8 cellular contexts compared by ENCODE assay signal in the genomic region with DNA sequence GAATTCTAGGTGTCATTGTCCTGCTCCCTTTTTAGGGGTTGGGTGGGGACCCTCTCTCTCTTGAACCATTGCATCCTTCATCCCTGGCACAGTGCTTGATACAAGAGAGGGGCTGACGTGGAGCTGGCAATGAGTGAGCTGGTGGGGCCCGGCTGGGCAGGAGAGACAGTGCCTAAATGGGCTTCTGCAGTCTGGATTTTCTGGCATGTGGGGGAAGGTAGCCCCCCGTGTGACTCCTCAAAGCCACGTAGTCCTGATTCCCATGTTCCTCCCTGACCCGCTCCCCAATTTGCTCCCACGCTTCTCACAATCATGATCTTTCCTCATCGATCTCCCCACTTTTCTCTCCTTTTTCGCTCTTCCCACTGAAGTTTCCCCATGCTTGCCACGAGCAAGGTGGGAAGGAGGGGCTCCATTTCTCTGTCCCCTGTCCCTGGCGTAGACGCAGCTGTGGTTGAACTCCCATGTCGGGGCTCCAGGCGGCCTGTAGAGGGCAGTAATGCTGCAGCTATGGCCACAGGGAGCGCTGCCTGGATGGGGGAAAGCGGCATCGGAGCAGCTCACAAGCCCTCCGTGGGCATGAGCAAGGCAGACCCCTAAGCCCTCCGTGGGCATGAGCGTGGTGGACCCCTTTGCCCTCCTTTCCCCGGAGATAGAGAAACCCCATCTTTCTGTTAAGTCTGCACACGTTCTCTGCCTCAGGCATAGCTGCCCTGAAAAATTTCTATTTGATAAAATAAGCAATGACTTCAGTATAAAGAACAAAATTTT. TPM values are rescaled to one million over a fixed set of nuclear protein-coding genes. Genes with fewer than 3 reads are reported as not detected.
DNase-seq lines count a peak whose midpoint lies in the region; ATAC-seq, FAIRE-seq and TF ChIP-seq lines count a peak whose summit lies in the region.

No MANE protein-coding gene starts in this region.

- H3K9me3 Mint-ChIP-seq in activated naive CD4-positive, alpha-beta T cell treated with anti-CD3 and anti-CD28 coated beads, Interleukin-2, amount 50 U/mL, for 24 hours, result no peaks in the 10 kb centered on the region

- H3K36me3 ChIP-seq in heart left ventricle (no peaks in the 10 kb centered on the region), psoas muscle (ENCODE audit: insufficient read depth in 1 of 2, low read depth in 1 of 2) (no peaks in the 10 kb centered on the region), aorta (ENCODE audit: control insufficient read depth in 1 of 2, insufficient read depth in 2 of 2, low read length in 1 of 2) (no peaks in the 10 kb centered on the region)

- ATAC-seq in heart left ventricle, result peak; percentile 51 to 87 (median 82)
- peak; percentile 65 to 83 (median 80) for ATAC-seq in psoas muscle
- peak; percentile 91 for ATAC-seq in aorta (ENCODE audit: low FRiP score)

- H3K27ac ChIP-seq in heart left ventricle, result no peak overlapping the region
- no peak overlapping the region for H3K27ac ChIP-seq in psoas muscle
- H3K27ac ChIP-seq in aorta (ENCODE audit: low read depth in 1 of 2, low read length in 2 of 2), result no peak overlapping the region

- H3K27me3 Mint-ChIP-seq in activated naive CD4-positive, alpha-beta T cell treated with anti-CD3 and anti-CD28 coated beads, Interleukin-2, amount 50 U/mL, for 24 hours, result peaks cover 2% of the 10 kb centered on the region

- peak overlapping the region; percentile 1 for H3K4me3 Mint-ChIP-seq in activated naive CD4-positive, alpha-beta T cell treated with anti-CD3 and anti-CD28 coated beads, Interleukin-2, amount 50 U/mL, for 24 hours

- H3K36me3 Mint-ChIP-seq in activated naive CD4-positive, alpha-beta T cell treated with anti-CD3 and anti-CD28 coated beads, Interleukin-2, amount 50 U/mL, for 24 hours, result peaks cover 4% of the 10 kb centered on the region

- TF ChIP-seq POLR2A in GM12892 (IDR thresholded peaks at IDR 0.05; ENCODE audit: low read depth, low read length) (no peak), heart left ventricle (IDR thresholded peaks at IDR 0.05) (no peak)

- peaks cover 0 to 21% (median 6%) of the 10 kb centered on the region in 12 donors for H3K4me1 ChIP-seq in heart left ventricle
- no peaks in the 10 kb centered on the region for H3K4me1 ChIP-seq in psoas muscle
- no peaks in the 10 kb centered on the region for H3K4me1 ChIP-seq in aorta (ENCODE audit: control insufficient read depth in 1 of 2, insufficient read depth in 2 of 2, low read length in 2 of 2)

- no peaks in the 10 kb centered on the region for H3K27me3 ChIP-seq in heart left ventricle
- H3K27me3 ChIP-seq in psoas muscle (ENCODE audit: insufficient read depth in 3 of 3, low read length in 2 of 3), result no peaks in the 10 kb centered on the region
- H3K27me3 ChIP-seq in aorta (ENCODE audit: control insufficient read depth in 1 of 2, insufficient read depth in 2 of 2, low read length in 1 of 2), result no peaks in the 10 kb centered on the region

- 13 to 15% (median 14%) methylated on average over 21 of the region's 21 CpGs for WGBS in heart left ventricle, 4 donors
- WGBS in psoas muscle, 3 donors, result 11 to 13% (median 12%) methylated on average over 21 of the region's 21 CpGs
- WGBS in aorta, 2 donors, result 7 to 11% methylated on average over 21 of the region's 21 CpGs

- peaks cover 22% of the 10 kb centered on the region for H3K4me1 Mint-ChIP-seq in activated naive CD4-positive, alpha-beta T cell treated with anti-CD3 and anti-CD28 coated beads, Interleukin-2, amount 50 U/mL, for 24 hours

- H3K9me3 ChIP-seq in heart left ventricle (no peaks in the 10 kb centered on the region), psoas muscle (no peaks in the 10 kb centered on the region), aorta (ENCODE audit: control insufficient read depth, low read length) (no peaks in the 10 kb centered on the region)

- intact Hi-C loops in heart left ventricle (cut with DNase I) (loop anchor here in 3 of 10 donors (2.0 to 10.0 kb wide), 4 partner anchors 47 to 1046 kb away; partner anchors contain the start of genes GRIN2A (in 1 of the 3), HAPSTR1 (in 1 of the 3) and LITAFD (in 1 of the 3)), psoas muscle (cut with DNase I) (no loop called here), aorta (cut with DNase I) (no loop called here)

- no peak for DNase-seq in GM12892 (ENCODE audit: insufficient read length)
- DNase-seq in LoVo (ENCODE audit: low spot score), result peak; percentile 40
- DNase-seq in SKM-1 (lab: John Stamatoyannopoulos, UW; ENCODE audit: unreplicated experiment), result peak; percentile 38
- peak; percentile 72 to 84 (median 73) for DNase-seq in heart left ventricle
- DNase-seq in psoas muscle, result peak; percentile 63 to 80
- peak; percentile 76 to 88 for DNase-seq in aorta
- DNase-seq in COLO829 (ENCODE audit: low spot score), result no peak

- H3K4me3 ChIP-seq in heart left ventricle, result peak overlapping the region in 1 of 12 donors; percentile 19
- no peak overlapping the region for H3K4me3 ChIP-seq in psoas muscle
- no peak overlapping the region for H3K4me3 ChIP-seq in aorta (ENCODE audit: low read length in 2 of 2)

- FAIRE-seq in GM12892 (lab: Jason Lieb, UNC), result peak; percentile 89

- H3K27ac Mint-ChIP-seq in activated naive CD4-positive, alpha-beta T cell treated with anti-CD3 and anti-CD28 coated beads, Interleukin-2, amount 50 U/mL, for 24 hours, result no peak overlapping the region

- peak; percentile 77 to 90 (median 83) for TF ChIP-seq CTCF in heart left ventricle (IDR thresholded peaks at IDR 0.05)
- TF ChIP-seq CTCF in psoas muscle (IDR thresholded peaks at IDR 0.05), result peak; percentile 68

RNA-seq across cellular contexts. Expression of gene HAPSTR1, which starts 47.5 kb away (rescaled TPM):
- polyA plus RNA-seq in GM12892 (2012; ENCODE audit: missing spikeins), result 24.1 TPM
- total RNA-seq in heart left ventricle, result 10 to 100 TPM; 48.9 to 78.4 (median 62.5) TPM
- 10 to 100 TPM; 13.3 to 28.9 TPM for polyA plus RNA-seq in heart left ventricle
- 10 to 100 TPM; 54.5 to 80.0 (median 73.5) TPM for total RNA-seq in psoas muscle
- polyA plus RNA-seq in psoas muscle, result 10 to 100 TPM; 15.1 to 44.5 (median 18.2) TPM
- total RNA-seq in aorta, result 10 to 100 TPM; 65.4 to 67.5 TPM
- polyA plus RNA-seq in aorta, result 10 to 100 TPM; 14.0 to 19.2 TPM

Comparison
In these comparisons a context has a peak if more than half of its experiments do, and no peak if none do; other contexts are left out.
1. DNase-seq: peak in LoVo (single experiment), SKM-1 (single experiment), heart left ventricle (5 of 5), psoas muscle (2 of 2) and aorta (2 of 2); none in GM12892 (single experiment) and COLO829 (single experiment).
2. Peak in every context shown above with its lines, with median percentiles within 50 percentile points of each other: ATAC-seq.